In genomic region chr7:138512885-138513284, GRCh38 we compare ENCODE assay signal across 26 cellular contexts.
"Had no signal": no experiment of that assay in that cellular context is flagged by ENCODE, and none has a peak within 500 bp of the region (broad histone marks: within the 10 kb centered on the region; RNA-seq: fewer than 3 reads in every experiment).

No MANE protein-coding gene starts in this region.

- H3K4me3 ChIP-seq: ascending aorta, body of pancreas, MG63, Peyer's patch, SJCRH30 had no signal

- DNase-seq: activated CD4-positive, alpha-beta T cell treated with anti-CD3 and anti-CD28 coated beads for 4 hours; activated CD8-positive, alpha-beta memory T cell treated with anti-CD3 and anti-CD28 coated beads, Interleukin-2, amount 10 ng/mL, durations not matched to agents 7 days and 5 days; activated effector memory CD4-positive, alpha-beta T cell treated with anti-CD3 and anti-CD28 coated beads, Interleukin-2, amount 50 U/mL, for 16 hours; activated naive CD4-positive, alpha-beta T cell treated with Interleukin-2 at 50 U/mL for 16 hours; activated naive CD8-positive, alpha-beta T cell treated with anti-CD3 and anti-CD28 coated beads, Interleukin-2, amount 50 U/mL, for 24 hours; activated T-cell treated with anti-CD3 and anti-CD28 coated beads, Interleukin-2, amount 50 U/mL, for 24 hours; amniotic stem cell; body of pancreas; MG63; MV-4-11; NCI-H1092 treated with DMSO at 0.1 percent for 48 hours; NCI-H1436; NCI-H187; NCI-H2081; NCI-H510A treated with DMSO at 0.1 percent for 48 hours; NCI-H69; NK-92 treated with Interleukin-12 subunit alpha and Interleukin-12 subunit beta, amount 100 ng/mL, for 24 hours; Peyer's patch; Right ventricle myocardium superior; SJCRH30; SK-N-SH; T-helper 1 cell had no signal

- H3K9me3 ChIP-seq: ascending aorta, body of pancreas, MG63, SJCRH30, SK-N-SH had no signal

- H3K36me3 ChIP-seq: MG63 had no signal

- H3K27ac ChIP-seq: ascending aorta, body of pancreas, Peyer's patch, RWPE1, SJCRH30 had no signal

- ATAC-seq: activated CD4-positive, CD25-positive, alpha-beta regulatory T cell treated with anti-CD3 and anti-CD28 coated beads, Interleukin-2, amount 50 U/mL, for 24 hours; activated CD8-positive, alpha-beta memory T cell treated with anti-CD3 and anti-CD28 coated beads, Interleukin-2, amount 10 ng/mL, durations not matched to agents 7 days and 5 days; activated naive CD4-positive, alpha-beta T cell treated with anti-CD3 and anti-CD28 coated beads, Interleukin-2, amount 50 U/mL, for 72 hours; activated naive CD8-positive, alpha-beta T cell treated with anti-CD3 and anti-CD28 coated beads, Interleukin-2, amount 50 U/mL, for 24 hours; body of pancreas had no signal

- H3K27me3 Mint-ChIP-seq: activated CD8-positive, alpha-beta memory T cell treated with anti-CD3 and anti-CD28 coated beads, Interleukin-2, amount 10 ng/mL, durations not matched to agents 7 days and 5 days; activated naive CD8-positive, alpha-beta T cell treated with anti-CD3 and anti-CD28 coated beads, Interleukin-2, amount 50 U/mL, for 24 hours; activated T-cell treated with anti-CD3 and anti-CD28 coated beads, Interleukin-2, amount 50 U/mL, for 24 hours had no signal

- H3K4me2 ChIP-seq: SK-N-SH had no signal

- H3K27me3 ChIP-seq: ascending aorta, body of pancreas, MG63, Peyer's patch, SJCRH30 had no signal

- H3K4me1 Mint-ChIP-seq: activated CD8-positive, alpha-beta memory T cell treated with anti-CD3 and anti-CD28 coated beads, Interleukin-2, amount 10 ng/mL, durations not matched to agents 7 days and 5 days; activated naive CD8-positive, alpha-beta T cell treated with anti-CD3 and anti-CD28 coated beads, Interleukin-2, amount 50 U/mL, for 24 hours had no signal

- H3K4me1 ChIP-seq: ascending aorta, body of pancreas, Peyer's patch, SJCRH30 had no signal

- H3K27ac Mint-ChIP-seq: activated CD8-positive, alpha-beta memory T cell treated with anti-CD3 and anti-CD28 coated beads, Interleukin-2, amount 10 ng/mL, durations not matched to agents 7 days and 5 days; activated naive CD8-positive, alpha-beta T cell treated with anti-CD3 and anti-CD28 coated beads, Interleukin-2, amount 50 U/mL, for 24 hours; activated T-cell treated with anti-CD3 and anti-CD28 coated beads, Interleukin-2, amount 50 U/mL, for 24 hours had no signal

- H3K4me3 Mint-ChIP-seq: activated CD8-positive, alpha-beta memory T cell treated with anti-CD3 and anti-CD28 coated beads, Interleukin-2, amount 10 ng/mL, durations not matched to agents 7 days and 5 days; activated naive CD8-positive, alpha-beta T cell treated with anti-CD3 and anti-CD28 coated beads, Interleukin-2, amount 50 U/mL, for 24 hours; activated T-cell treated with anti-CD3 and anti-CD28 coated beads, Interleukin-2, amount 50 U/mL, for 24 hours had no signal

- H3K9me2 ChIP-seq: SK-N-SH had no signal

- H3K9ac ChIP-seq: SK-N-SH had no signal
